Comparison of ENCODE assay signal across 1 cellular context in the genomic region with DNA sequence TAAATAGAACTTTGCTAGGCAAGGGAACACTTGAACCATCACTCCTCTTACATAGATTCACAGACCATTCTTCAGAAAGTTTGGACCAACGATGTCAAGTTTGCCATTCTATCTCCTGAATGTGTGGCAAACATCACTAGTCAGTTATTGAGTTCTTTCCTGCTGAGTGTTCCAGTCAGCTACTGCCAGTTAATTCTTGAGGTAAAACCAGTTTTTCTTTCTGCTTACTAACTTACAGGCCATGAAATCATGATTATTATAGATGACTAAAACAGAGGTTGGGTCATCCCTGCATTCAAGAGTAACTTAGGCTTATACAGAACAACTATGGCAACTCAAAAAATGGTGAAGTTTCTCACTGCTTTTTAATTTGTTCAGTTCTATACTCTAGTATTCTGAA.
TF ChIP-seq lines count a peak whose summit lies in the region.

No MANE protein-coding gene starts in this region.

TF ChIP-seq in SK-N-SH, 30 proteins besides CTCF, POLR2A, EP300 and RAD21 (continued from another document):
- TF ChIP-seq, protein P1, sequence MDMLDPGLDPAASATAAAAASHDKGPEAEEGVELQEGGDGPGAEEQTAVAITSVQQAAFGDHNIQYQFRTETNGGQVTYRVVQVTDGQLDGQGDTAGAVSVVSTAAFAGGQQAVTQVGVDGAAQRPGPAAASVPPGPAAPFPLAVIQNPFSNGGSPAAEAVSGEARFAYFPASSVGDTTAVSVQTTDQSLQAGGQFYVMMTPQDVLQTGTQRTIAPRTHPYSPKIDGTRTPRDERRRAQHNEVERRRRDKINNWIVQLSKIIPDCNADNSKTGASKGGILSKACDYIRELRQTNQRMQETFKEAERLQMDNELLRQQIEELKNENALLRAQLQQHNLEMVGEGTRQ (IDR thresholded peaks at IDR 0.05; ENCODE audit: borderline replicate concordance, low read depth, low read length), result no peak
